Comparison of ENCODE assay signal across 4 cellular contexts in genomic region chr11:37527545-37527944, GRCh38.
A peak's percentile ranks its signal among the peaks of the same experiment; 100 is the strongest.
TF ChIP-seq lines count a peak whose summit lies in the region.

No MANE protein-coding gene starts in this region.

TF ChIP-seq in HepG2, 621 proteins besides CTCF, POLR2A, EP300 and RAD21:
- TF ChIP-seq ATF7 (IDR thresholded peaks at IDR 0.05) (0 out of 2 replicates have a peak, but pooled peaks have one; percentile 2), ATF7 (CRISPR knock-in tag; IDR thresholded peaks at IDR 0.05) (no peak), CREB1 (IDR thresholded peaks at IDR 0.05) (peak; percentile 71), CREB1 (CRISPR knock-in tag; IDR thresholded peaks at IDR 0.05) (no peak), MAFK (conservative IDR thresholded peaks at IDR 0.05 in 1 of 2, IDR thresholded peaks at IDR 0.05 in 1 of 2; ENCODE audit: low read length in 2 of 2) (peak; percentile 77 to 91), FOXP1 (IDR thresholded peaks at IDR 0.05) (no peak), FOXP1 (CRISPR knock-in tag; IDR thresholded peaks at IDR 0.05) (no peak), MAFF (IDR thresholded peaks at IDR 0.05; ENCODE audit: low read depth, low read length) (peak; percentile 85)

TF ChIP-seq in A549, 52 proteins besides CTCF, POLR2A, EP300 and RAD21:
- TF ChIP-seq MAFK (IDR thresholded peaks at IDR 0.05; ENCODE audit: partially characterized antibody) (peak; percentile 68), ATOH8 (CRISPR knock-in tag; IDR thresholded peaks at IDR 0.05; ENCODE audit: low read depth) (no peak)

TF ChIP-seq in IMR-90, 13 proteins besides CTCF, POLR2A, EP300 and RAD21:
- TF ChIP-seq MXI1 (IDR thresholded peaks at IDR 0.05; ENCODE audit: borderline replicate concordance, low read depth, low read length) (no peak), RCOR1 (IDR thresholded peaks at IDR 0.05; ENCODE audit: insufficient replicate concordance, low read length) (no peak), SMC3 (IDR thresholded peaks at IDR 0.05; ENCODE audit: low read depth, low read length) (no peak), USF2 (IDR thresholded peaks at IDR 0.05; ENCODE audit: low read depth, low read length) (no peak), CEBPB (IDR thresholded peaks at IDR 0.05; ENCODE audit: low read depth, low read length) (no peak), MAFK (IDR thresholded peaks at IDR 0.05; ENCODE audit: low read depth, low read length) (peak; percentile 77)

TF ChIP-seq in K562, 482 proteins besides CTCF, POLR2A, EP300 and RAD21:
- TF ChIP-seq NCOA4 (IDR thresholded peaks at IDR 0.05; ENCODE audit: partially characterized antibody) (no peak), MAFG (tag; conservative IDR thresholded peaks at IDR 0.05) (peak; percentile 62), ZNF316 (IDR thresholded peaks at IDR 0.05) (peak; percentile 62), MAFF (IDR thresholded peaks at IDR 0.05; ENCODE audit: low read length) (peak; percentile 52), C11orf30 (IDR thresholded peaks at IDR 0.05; ENCODE audit: low read depth) (peak; percentile 31; the same call in 1 of the 2 replicates), MTA2 (IDR thresholded peaks at IDR 0.05; ENCODE audit: low read depth) (no peak)
TF ChIP-seq in K562: peak in this region for 4.
